15 cellular contexts compared by ENCODE assay signal in genomic region chr6:141866731-141867502, GRCh38.
DNase-seq lines count a peak whose midpoint lies in the region; ATAC-seq and TF ChIP-seq lines count a peak whose summit lies in the region.
"Had no signal": no experiment of that assay in that cellular context is flagged by ENCODE, and none has a peak within 500 bp of the region (broad histone marks: within the 10 kb centered on the region; RNA-seq: fewer than 3 reads in every experiment).

No MANE protein-coding gene starts in this region.

- no peak overlapping the region for H3K9ac ChIP-seq in adipocyte (ENCODE audit: low read length)
- H3K9ac ChIP-seq in liver (ENCODE audit: low read depth in 1 of 2, low read length in 2 of 2), result peak overlapping the region in 1 of 2 donors; percentile 21
- no peak overlapping the region for H3K9ac ChIP-seq in subcutaneous abdominal adipose tissue (ENCODE audit: low read length in 5 of 5)

- no peaks in the 10 kb centered on the region for H3K4me1 ChIP-seq in adipocyte (ENCODE audit: control insufficient read depth, insufficient read depth, low read length)
- peaks cover 0 to 9% (median 0%) of the 10 kb centered on the region in 4 donors for H3K4me1 ChIP-seq in liver (ENCODE audit: control insufficient read depth in 4 of 4, insufficient read depth in 4 of 4, low read length in 3 of 4)
- peaks cover 0 to 8% (median 0%) of the 10 kb centered on the region in 5 donors for H3K4me1 ChIP-seq in subcutaneous abdominal adipose tissue (ENCODE audit: control insufficient read depth in 5 of 5, insufficient read depth in 5 of 5, low read length in 5 of 5)
- H3K4me1 ChIP-seq: SJSA1 had no signal

- no peak for TF ChIP-seq RAD21 in liver (IDR thresholded peaks at IDR 0.05)

- ATAC-seq in GM21526 (IDR thresholded peaks at IDR 0.05; ENCODE audit: low FRiP score, unreplicated experiment) (no peak), GM19395 (IDR thresholded peaks at IDR 0.05; ENCODE audit: unreplicated experiment) (no peak)

- TF ChIP-seq CTCF in liver (IDR thresholded peaks at IDR 0.05; ENCODE audit: low read depth, low read length, missing input control), result no peak

- H3K36me3 ChIP-seq in adipocyte (ENCODE audit: control insufficient read depth, insufficient read depth, low read length, severe bottlenecking), result no peaks in the 10 kb centered on the region
- H3K36me3 ChIP-seq in liver (ENCODE audit: control insufficient read depth in 4 of 4, insufficient read depth in 3 of 4, low read depth in 1 of 4, low read length in 3 of 4), result no peaks in the 10 kb centered on the region
- no peaks in the 10 kb centered on the region for H3K36me3 ChIP-seq in subcutaneous abdominal adipose tissue (ENCODE audit: control insufficient read depth in 5 of 5, insufficient read depth in 5 of 5, low read length in 5 of 5)
- H3K36me3 ChIP-seq: SJSA1 had no signal

- WGBS in liver, result 53% methylated on average over 2 of the region's 2 CpGs

- H3K27ac ChIP-seq in liver (ENCODE audit: low read depth in 1 of 2, low read length in 2 of 2), result peak overlapping the region in 1 of 2 donors; percentile 50
- H3K27ac ChIP-seq in subcutaneous abdominal adipose tissue (ENCODE audit: low read depth, low read length), result peak overlapping the region; percentile 27
- H3K27ac ChIP-seq: SJSA1 had no signal

- H3K4me3 ChIP-seq in adipocyte (ENCODE audit: low read length), result no peak overlapping the region
- no peak overlapping the region for H3K4me3 ChIP-seq in liver (ENCODE audit: low read depth in 1 of 3, low read length in 3 of 3)
- H3K4me3 ChIP-seq in subcutaneous abdominal adipose tissue (ENCODE audit: low read depth in 1 of 5, low read length in 5 of 5), result no peak overlapping the region
- H3K4me3 ChIP-seq: SJSA1 had no signal

- peak; percentile 47 for DNase-seq in adipocyte (ENCODE audit: low read depth)
- DNase-seq in fibroblast of peridontal ligament (ENCODE audit: extremely low read depth), result peak; percentile 15
- no peak for DNase-seq in NCI-H69 (lab: John Stamatoyannopoulos, UW)
- DNase-seq: CD4-positive, alpha-beta T cell; DMS53; HCEC 1CT; KG1; NCI-H1417 treated with DMSO at 0.1 percent for 48 hours; NCI-H1930; NCI-H82 had no signal

- no peaks in the 10 kb centered on the region for H3K9me3 ChIP-seq in adipocyte (ENCODE audit: control insufficient read depth, low read length)
- no peaks in the 10 kb centered on the region for H3K9me3 ChIP-seq in liver (ENCODE audit: control insufficient read depth in 4 of 4, low read length in 3 of 4)
- H3K9me3 ChIP-seq in subcutaneous abdominal adipose tissue (ENCODE audit: control insufficient read depth in 5 of 5, low read length in 5 of 5), result no peaks in the 10 kb centered on the region
- H3K9me3 ChIP-seq: SJSA1 had no signal

- H3K27me3 ChIP-seq in adipocyte (replicated peaks; ENCODE audit: control insufficient read depth, insufficient read depth, low read length), result no peaks in the 10 kb centered on the region
- no peaks in the 10 kb centered on the region for H3K27me3 ChIP-seq in liver (ENCODE audit: control insufficient read depth in 4 of 4, insufficient read depth in 4 of 4, low read length in 3 of 4)
- H3K27me3 ChIP-seq in subcutaneous abdominal adipose tissue (ENCODE audit: control insufficient read depth in 5 of 5, insufficient read depth in 4 of 5, low read length in 5 of 5), result no peaks in the 10 kb centered on the region
- H3K27me3 ChIP-seq: SJSA1 had no signal

TF ChIP-seq in liver, 16 proteins besides CTCF, POLR2A, EP300 and RAD21:
- TF ChIP-seq MAX (IDR thresholded peaks at IDR 0.05) (no peak), FOXA1 (IDR thresholded peaks at IDR 0.05) (no peak), HNF4A (conservative IDR thresholded peaks at IDR 0.05) (peak; percentile 28 to 79), ZBTB33 (IDR thresholded peaks at IDR 0.05) (no peak)
